In the genomic region with DNA sequence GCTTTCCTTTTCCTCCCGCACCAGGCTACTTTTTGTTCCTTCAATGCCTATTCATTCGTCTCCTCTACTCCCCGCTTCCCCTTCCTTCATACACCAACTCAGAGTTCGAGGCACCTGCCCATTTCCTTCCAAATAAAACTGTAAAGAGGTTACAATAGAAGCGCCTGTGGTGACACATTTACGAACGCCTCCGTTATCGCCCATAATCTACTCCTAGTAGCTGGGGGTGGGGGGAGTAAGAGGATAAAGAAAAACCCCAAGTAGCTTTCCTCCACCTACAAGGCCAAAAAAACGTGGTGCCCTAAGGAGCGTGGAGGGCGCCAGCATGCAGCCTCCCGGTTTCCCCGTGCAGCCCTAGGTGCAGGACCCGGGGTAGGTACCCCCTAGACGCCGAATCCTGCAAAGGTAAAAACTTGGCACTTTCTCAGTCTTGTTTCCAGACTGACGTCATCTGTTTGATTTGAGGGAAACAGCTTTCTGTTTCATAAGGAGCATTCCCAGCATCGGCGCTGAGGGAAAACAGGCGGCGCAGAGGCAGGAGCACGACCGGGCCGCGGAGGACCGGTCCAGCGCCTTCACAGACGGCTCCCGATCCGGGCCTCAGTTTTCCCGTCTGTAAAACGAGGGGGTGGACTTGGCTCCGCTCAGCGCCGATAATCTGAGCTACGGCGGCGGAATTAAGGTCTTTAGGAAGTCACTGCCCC, we compare ENCODE assay signal across 8 cellular contexts. TPM values are rescaled to one million over a fixed set of nuclear protein-coding genes. Genes with fewer than 3 reads are reported as not detected.
DNase-seq lines count a peak whose midpoint lies in the region; ATAC-seq and TF ChIP-seq lines count a peak whose summit lies in the region.

No MANE protein-coding gene starts in this region.

- H3K27me3 ChIP-seq in Peyer's patch: no peaks in the 10 kb centered on the region
- no peaks in the 10 kb centered on the region for H3K27me3 ChIP-seq in heart right ventricle

- peak overlapping the region; percentile 71 to 89 (median 82) for H3K4me3 ChIP-seq in Peyer's patch
- H3K4me3 ChIP-seq in heart right ventricle: peak overlapping the region; percentile 76 to 94 (median 89)

- peaks cover 0 to 34% (median 0%) of the 10 kb centered on the region in 4 donors for H3K4me1 ChIP-seq in Peyer's patch
- H3K4me1 ChIP-seq in heart right ventricle: peaks cover 0 to 56% (median 34%) of the 10 kb centered on the region in 9 donors

- no peaks in the 10 kb centered on the region for H3K36me3 ChIP-seq in Peyer's patch
- H3K36me3 ChIP-seq in heart right ventricle: peaks cover 0 to 26% (median 2%) of the 10 kb centered on the region in 9 donors

- peaks cover 42% of the 10 kb centered on the region for H3K4me1 Mint-ChIP-seq in activated naive CD8-positive, alpha-beta T cell treated with anti-CD3 and anti-CD28 coated beads, Interleukin-2, amount 10 ng/mL, durations not matched to agents 7 days and 5 days

- H3K9me3 ChIP-seq in Peyer's patch: no peaks in the 10 kb centered on the region
- H3K9me3 ChIP-seq in heart right ventricle: no peaks in the 10 kb centered on the region

- peak overlapping the region; percentile 86 for H3K4me3 Mint-ChIP-seq in activated naive CD8-positive, alpha-beta T cell treated with anti-CD3 and anti-CD28 coated beads, Interleukin-2, amount 10 ng/mL, durations not matched to agents 7 days and 5 days

- 9 to 16% methylated on average over 39 of the region's 39 CpGs for WGBS in heart right ventricle, 2 donors

- TF ChIP-seq POLR2A in Peyer's patch (IDR thresholded peaks at IDR 0.05): peak; percentile 77 to 89

- no peaks in the 10 kb centered on the region for H3K9me3 Mint-ChIP-seq in activated naive CD8-positive, alpha-beta T cell treated with anti-CD3 and anti-CD28 coated beads, Interleukin-2, amount 10 ng/mL, durations not matched to agents 7 days and 5 days

- H3K27ac ChIP-seq in Peyer's patch: peak overlapping the region; percentile 80 to 95 (median 88)
- H3K27ac ChIP-seq in heart right ventricle: peak overlapping the region; percentile 23 to 88 (median 83)

- peak overlapping the region; percentile 85 for H3K27ac Mint-ChIP-seq in activated naive CD8-positive, alpha-beta T cell treated with anti-CD3 and anti-CD28 coated beads, Interleukin-2, amount 10 ng/mL, durations not matched to agents 7 days and 5 days

- no peaks in the 10 kb centered on the region for H3K27me3 Mint-ChIP-seq in activated naive CD8-positive, alpha-beta T cell treated with anti-CD3 and anti-CD28 coated beads, Interleukin-2, amount 10 ng/mL, durations not matched to agents 7 days and 5 days

- TF ChIP-seq CTCF in Peyer's patch (IDR thresholded peaks at IDR 0.05) (no peak), heart right ventricle (IDR thresholded peaks at IDR 0.05) (no peak)

- peaks cover 14% of the 10 kb centered on the region for H3K36me3 Mint-ChIP-seq in activated naive CD8-positive, alpha-beta T cell treated with anti-CD3 and anti-CD28 coated beads, Interleukin-2, amount 10 ng/mL, durations not matched to agents 7 days and 5 days

- intact Hi-C loops in heart right ventricle (cut with DNase I): loop anchor here in 1 of 10 donors (10.0 kb wide), 1 partner anchor 62 kb away; no protein-coding TSS in a partner anchor

- POLR2A ChIA-PET in activated naive CD8-positive, alpha-beta T cell treated with anti-CD3 and anti-CD28 coated beads, Interleukin-2, amount 10 ng/mL, durations not matched to agents 7 days and 5 days (lab: Charles Lee): interaction anchor here (1.2 to 2.5 kb wide), 6 partner anchors 10 to 132 kb away, joined by 4 to 12 read pairs (median 8); a partner anchor contains a TSS

- ATAC-seq in GM21447 (IDR thresholded peaks at IDR 0.05; ENCODE audit: unreplicated experiment) (peak; percentile 19), heart right ventricle (peak in 7 of 8 donors; percentile 9 to 53 (median 19)), HG03045 (IDR thresholded peaks at IDR 0.05; ENCODE audit: unreplicated experiment) (no peak)
- ATAC-seq in activated naive CD8-positive, alpha-beta T cell treated with anti-CD3 and anti-CD28 coated beads, Interleukin-2, amount 10 ng/mL, durations not matched to agents 7 days and 5 days (ENCODE audit: low read depth): peak; percentile 2

- DNase-seq in A172 (ENCODE audit: low spot score) (peak; percentile 51), Peyer's patch (peak; percentile 37 to 75 (median 74)), heart right ventricle (peak; percentile 34 to 56), putamen (ENCODE audit: low spot score) (peak; percentile 38), SK-N-DZ (ENCODE audit: low spot score) (no peak)
- peak; percentile 53 for DNase-seq in activated naive CD8-positive, alpha-beta T cell treated with anti-CD3 and anti-CD28 coated beads, Interleukin-2, amount 10 ng/mL, durations not matched to agents 7 days and 5 days

RNA-seq across cellular contexts. Expression of a gene that starts 0.9 kb away (rescaled TPM):
- total RNA-seq in A172 (2014; rRNA removed; shearing (Covaris generic)): 184 and 272 TPM in 2 replicates
- total RNA-seq in Peyer's patch: 100 to 1,000 TPM in 3 of 4 donors, 10 to 100 TPM in 1; 67.7 to 199 (median 110) TPM
- 100 to 1,000 TPM; 107 to 110 TPM for total RNA-seq in activated naive CD8-positive, alpha-beta T cell treated with anti-CD3 and anti-CD28 coated beads, Interleukin-2, amount 10 ng/mL, durations not matched to agents 7 days and 5 days
- total RNA-seq in heart right ventricle: 100 to 1,000 TPM in 2 of 10 donors, 10 to 100 TPM in 8; 47.1 to 139 (median 69.9) TPM
- 100 to 1,000 TPM in 1 of 2 donors, 10 to 100 TPM in 1; 53.3 to 111 TPM for polyA plus RNA-seq in heart right ventricle
- polyA plus RNA-seq in SK-N-DZ (2014; cell fraction: cytosol; rRNA removed): 317 and 367 TPM in 2 replicates
- polyA plus RNA-seq in SK-N-DZ (2014; cell fraction: nucleus; rRNA removed): 160 and 184 TPM in 2 replicates

RNA-seq across cellular contexts. Expression of a gene that starts 51.5 kb away (rescaled TPM):
- total RNA-seq in A172 (2014; rRNA removed; shearing (Covaris generic)): 0.02 TPM in 1 of 2 replicates, not detected in the other
- not detected for total RNA-seq in Peyer's patch
- under 1 TPM in 1 of 2 experiments, not detected in 1; 0.03 TPM for total RNA-seq in activated naive CD8-positive, alpha-beta T cell treated with anti-CD3 and anti-CD28 coated beads, Interleukin-2, amount 10 ng/mL, durations not matched to agents 7 days and 5 days
- total RNA-seq in heart right ventricle: under 1 TPM in 1 of 10 donors, not detected in 9; 0.07 TPM
- not detected for polyA plus RNA-seq in heart right ventricle
- not detected in 2 replicates for polyA plus RNA-seq in SK-N-DZ (2014; cell fraction: cytosol; rRNA removed)
- polyA plus RNA-seq in SK-N-DZ (2014; cell fraction: nucleus; rRNA removed): not detected in 2 replicates
